ENCODE assay signal across 20 cellular contexts in genomic region chr20:44737116-44737515, GRCh38. TPM values are rescaled to one million over a fixed set of nuclear protein-coding genes. Genes with fewer than 3 reads are reported as not detected.
A peak's percentile ranks its signal among the peaks of the same experiment; 100 is the strongest.
DNase-seq lines count a peak whose midpoint lies in the region; ATAC-seq and TF ChIP-seq lines count a peak whose summit lies in the region.
"Had no signal": no experiment of that assay in that cellular context is flagged by ENCODE, and none has a peak within 500 bp of the region (broad histone marks: within the 10 kb centered on the region; RNA-seq: fewer than 3 reads in every experiment).

No MANE protein-coding gene starts in this region.

- TF ChIP-seq CTCF in HL-60 (IDR thresholded peaks at IDR 0.05; ENCODE audit: insufficient read depth, low read length): no peak
- no peak for TF ChIP-seq CTCF in Panc1 (IDR thresholded peaks at IDR 0.05)

- no peak overlapping the region for H2AFZ ChIP-seq in trophoblast cell (ENCODE audit: insufficient read depth, low read length, poor library complexity)

- no peaks in the 10 kb centered on the region for H3K79me2 ChIP-seq in trophoblast cell (ENCODE audit: control insufficient read depth, insufficient read depth, low read length, poor library complexity)

- POLR2A ChIA-PET in Panc1 (lab: Charles Lee): no interaction called here

- no peak overlapping the region for H3K4me2 ChIP-seq in trophoblast cell (ENCODE audit: low read length)
- H3K4me2 ChIP-seq: KMS-11 had no signal

- no peak overlapping the region for H4K12ac ChIP-seq in trophoblast cell (ENCODE audit: low read depth, low read length)

- H3K9me3 Mint-ChIP-seq in activated CD4-positive, alpha-beta T cell treated with anti-CD3 and anti-CD28 coated beads, Interleukin-2, amount 10 ng/mL, durations not matched to agents 24 days and 14 days: peaks cover 6% of the 10 kb centered on the region
- H3K9me3 Mint-ChIP-seq: CD8-positive, alpha-beta memory T cell had no signal

- no peaks in the 10 kb centered on the region for H3K36me3 ChIP-seq in Panc1 (ENCODE audit: control insufficient read depth, insufficient read depth, low read length)
- H3K36me3 ChIP-seq in trophoblast cell (ENCODE audit: control insufficient read depth in 1 of 2, insufficient read depth in 2 of 2, low read length in 2 of 2): no peaks in the 10 kb centered on the region
- H3K36me3 ChIP-seq in HAP-1 (replicated peaks): no peaks in the 10 kb centered on the region
- H3K36me3 ChIP-seq: SJSA1 had no signal

- H4K91ac ChIP-seq in trophoblast cell (ENCODE audit: low read depth, low read length): no peak overlapping the region

- H3K9me3 ChIP-seq in Panc1 (ENCODE audit: control insufficient read depth, insufficient read depth, low read depth, low read length) (no peaks in the 10 kb centered on the region; the same call in 1 of the 2 replicates), trophoblast cell (ENCODE audit: insufficient read depth, low read depth, low read length) (peaks cover 3% of the 10 kb centered on the region), HAP-1 (no peaks in the 10 kb centered on the region)
- H3K9me3 ChIP-seq: SJSA1 had no signal

- no peak overlapping the region for H3K18ac ChIP-seq in trophoblast cell (ENCODE audit: low read length)

- in situ Hi-C loops in Panc1 (cut with HindIII; ENCODE audit: low pct_unique_long_range_greater_than_20kb, low sequenced_read_pairs) (no loop called here), HAP-1 (cut with MboI; ENCODE audit: low sequenced_read_pairs) (no loop called here)

- H3K79me1 ChIP-seq in trophoblast cell (ENCODE audit: low read length): no peaks in the 10 kb centered on the region

- peaks cover 9% of the 10 kb centered on the region for H3K36me3 Mint-ChIP-seq in activated CD4-positive, alpha-beta T cell treated with anti-CD3 and anti-CD28 coated beads, Interleukin-2, amount 10 ng/mL, durations not matched to agents 24 days and 14 days (ENCODE audit: low read depth)

- H3K27ac ChIP-seq in HL-60 (replicated peaks): peak overlapping the region; percentile 26; the same call in 1 of the 2 replicates
- H3K27ac ChIP-seq in Panc1 (ENCODE audit: low read length): peak overlapping the region; percentile 99; the same call in 1 of the 2 replicates
- H3K27ac ChIP-seq in trophoblast cell (ENCODE audit: low read depth, low read length): no peak overlapping the region
- H3K27ac ChIP-seq: C4-2B, KMS-11, SJSA1 had no signal

- no peak overlapping the region for H3K4me3 Mint-ChIP-seq in activated CD4-positive, alpha-beta T cell treated with anti-CD3 and anti-CD28 coated beads, Interleukin-2, amount 10 ng/mL, durations not matched to agents 24 days and 14 days
- H3K4me3 Mint-ChIP-seq: CD8-positive, alpha-beta memory T cell had no signal

- H3K4ac ChIP-seq in trophoblast cell (ENCODE audit: low read depth, low read length): no peak overlapping the region

- H2BK120ac ChIP-seq in trophoblast cell (ENCODE audit: insufficient read depth, low read length, poor library complexity): no peak overlapping the region

- H2AK5ac ChIP-seq in trophoblast cell (ENCODE audit: low read length): no peak overlapping the region

- H3K4me3 ChIP-seq in HL-60 (replicated peaks; ENCODE audit: insufficient read depth, low read length) (no peak overlapping the region), Panc1 (ENCODE audit: low read depth in 2 of 2, low read length in 2 of 2) (no peak overlapping the region), trophoblast cell (ENCODE audit: low read depth, low read length) (no peak overlapping the region), HAP-1 (no peak overlapping the region)
- H3K4me3 ChIP-seq: SJSA1 had no signal

- H3K9ac ChIP-seq in trophoblast cell (ENCODE audit: low read length): no peak overlapping the region
- H3K9ac ChIP-seq: KMS-11 had no signal

- intact Hi-C loops in activated CD4-positive, alpha-beta T cell treated with anti-CD3 and anti-CD28 coated beads, Interleukin-2, amount 10 ng/mL, durations not matched to agents 24 days and 14 days (cut with micrococcal nuclease): no loop called here
- intact Hi-C loops in Panc1 (cut with micrococcal nuclease; ENCODE audit: unreplicated experiment): no loop called here

- no peak overlapping the region for H3K14ac ChIP-seq in trophoblast cell (ENCODE audit: low read length)

- CTCF ChIA-PET in Panc1 (lab: Charles Lee): no interaction called here

- peaks cover 27% of the 10 kb centered on the region for H3K4me1 Mint-ChIP-seq in activated CD4-positive, alpha-beta T cell treated with anti-CD3 and anti-CD28 coated beads, Interleukin-2, amount 10 ng/mL, durations not matched to agents 24 days and 14 days

- ATAC-seq in Panc1 (no peak), HG03571 (IDR thresholded peaks at IDR 0.05; ENCODE audit: unreplicated experiment) (no peak)
- ATAC-seq: Right ventricle myocardium inferior had no signal

- no peak overlapping the region for H2BK5ac ChIP-seq in trophoblast cell (ENCODE audit: low read depth, low read length, poor library complexity)

- H3K4me1 ChIP-seq in Panc1 (ENCODE audit: control insufficient read depth, insufficient read depth, low read length) (peaks cover 29% of the 10 kb centered on the region), trophoblast cell (ENCODE audit: control insufficient read depth in 1 of 2, insufficient read depth in 2 of 2, low read length in 2 of 2) (peaks cover 0 to 2% of the 10 kb centered on the region in 2 experiments), HAP-1 (peaks cover 4% of the 10 kb centered on the region; the same call in 1 of the 2 replicates)

- no peak overlapping the region for H2BK12ac ChIP-seq in trophoblast cell (ENCODE audit: low read length)

- no CpG with 5 or more reads among the region's 4 CpGs for WGBS in trophoblast cell (ENCODE audit: extremely low coverage, insufficient coverage, insufficient read length)

- peaks cover 2% of the 10 kb centered on the region for H3K27me3 Mint-ChIP-seq in activated CD4-positive, alpha-beta T cell treated with anti-CD3 and anti-CD28 coated beads, Interleukin-2, amount 10 ng/mL, durations not matched to agents 24 days and 14 days

- peak overlapping the region; percentile 8 for H3K27ac Mint-ChIP-seq in activated CD4-positive, alpha-beta T cell treated with anti-CD3 and anti-CD28 coated beads, Interleukin-2, amount 10 ng/mL, durations not matched to agents 24 days and 14 days

- H3K23ac ChIP-seq in trophoblast cell (ENCODE audit: low read length): no peak overlapping the region

- DNase-seq in activated CD4-positive, alpha-beta T cell treated with anti-CD3 and anti-CD28 coated beads, Interleukin-2, amount 10 ng/mL, durations not matched to agents 24 days and 14 days: no peak
- DNase-seq in activated CD4-positive, alpha-beta T cell treated with anti-CD3 and anti-CD28 coated beads, Interleukin-2, amount 50 U/mL, for 48 hours: no peak
- no peak for DNase-seq in HL-60 (ENCODE audit: low read depth in 1 of 2, low spot score in 1 of 2)
- no peak for DNase-seq in Panc1 (ENCODE audit: low read depth, low spot score)
- no peak for DNase-seq in trophoblast cell
- DNase-seq in HAP-1 (ENCODE audit: low spot score in 2 of 2): no peak
- DNase-seq in NCI-H187 treated with DMSO at 0.1 percent for 48 hours (lab: John Stamatoyannopoulos, UW): no peak
- DNase-seq: 8988T, EL, GOT3, NCI-H1105, NCI-H1694, NCI-H446 had no signal

- H3K27me3 ChIP-seq in HL-60 (ENCODE audit: insufficient read depth, poor library complexity, severe bottlenecking): peaks cover 3% of the 10 kb centered on the region
- no peaks in the 10 kb centered on the region for H3K27me3 ChIP-seq in Panc1 (ENCODE audit: control insufficient read depth, insufficient read depth, low read length)
- H3K27me3 ChIP-seq in trophoblast cell (ENCODE audit: insufficient read depth, low read length): no peaks in the 10 kb centered on the region
- no peaks in the 10 kb centered on the region for H3K27me3 ChIP-seq in HAP-1 (ENCODE audit: low read depth)

- BruUV-seq in Panc1 (replicated peaks; lab: Mats Ljungman, UMichigan): no TSS peak

- H4K8ac ChIP-seq in trophoblast cell (ENCODE audit: low read depth, low read length): peak overlapping the region; percentile 13

RNA-seq across cellular contexts. Expression of gene KCNK15, which starts 8.5 kb away (rescaled TPM):
- total RNA-seq in activated CD4-positive, alpha-beta T cell treated with anti-CD3 and anti-CD28 coated beads, Interleukin-2, amount 10 ng/mL, durations not matched to agents 24 days and 14 days: 0.44 and 0.76 TPM in 2 replicates
- total RNA-seq in Panc1 (2021; ENCODE audit: unreplicated experiment): 7.4 TPM
- 13.2 TPM for polyA plus RNA-seq in Panc1 (2012; ENCODE audit: insufficient read length)
- not detected in 2 replicates for polyA plus RNA-seq in trophoblast cell (2013)
- total RNA-seq: HT-29, SJSA1 had no signal
- polyA plus RNA-seq: CD8-positive, alpha-beta memory T cell had no signal

RNA-seq across cellular contexts. Expression of gene CCN5, which starts 21.9 kb away (rescaled TPM):
- not detected in 2 replicates for total RNA-seq in activated CD4-positive, alpha-beta T cell treated with anti-CD3 and anti-CD28 coated beads, Interleukin-2, amount 10 ng/mL, durations not matched to agents 24 days and 14 days
- 15.2 TPM for total RNA-seq in Panc1 (2021; ENCODE audit: unreplicated experiment)
- 32.0 TPM for polyA plus RNA-seq in Panc1 (2012; ENCODE audit: insufficient read length)
- not detected in 2 replicates for polyA plus RNA-seq in trophoblast cell (2013)
- total RNA-seq: CD8-positive, alpha-beta memory T cell; HT-29; SJSA1 had no signal
- polyA plus RNA-seq: CD8-positive, alpha-beta memory T cell had no signal

Comparison
In these comparisons a context has a peak if more than half of its experiments do, and no peak if none do; other contexts are left out.
1. RNA of gene CCN5, which starts 21.9 kb away (total RNA-seq): 15.2 TPM in Panc1 (single experiment); not detected in activated CD4-positive, alpha-beta T cell treated with anti-CD3 and anti-CD28 coated beads, Interleukin-2, amount 10 ng/mL, durations not matched to agents 24 days and 14 days; every median in the first group is over 10 times any median in the second.